ENCODE assay signal across 15 cellular contexts in the genomic region with DNA sequence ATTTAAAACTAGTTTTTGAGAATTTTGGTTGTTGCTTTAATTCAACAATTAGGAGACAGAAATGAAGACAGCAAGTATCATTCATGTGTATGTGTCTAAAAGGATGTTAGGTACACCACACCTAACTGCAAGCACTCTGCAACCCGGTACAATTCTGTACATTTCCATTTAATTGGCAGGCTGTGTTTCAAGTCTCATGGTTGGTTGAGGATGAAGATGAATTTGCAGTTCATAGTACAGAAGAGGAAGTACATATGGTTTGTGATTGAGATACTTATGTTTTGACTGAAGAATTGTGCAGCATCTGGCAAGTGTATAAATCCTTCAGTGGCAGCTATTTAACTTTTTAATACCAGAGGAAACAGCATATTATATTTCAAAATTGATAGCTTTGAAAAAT.
DNase-seq lines count a peak whose midpoint lies in the region; ATAC-seq and TF ChIP-seq lines count a peak whose summit lies in the region.
"Had no signal": no experiment of that assay in that cellular context is flagged by ENCODE, and none has a peak within 500 bp of the region (broad histone marks: within the 10 kb centered on the region; RNA-seq: fewer than 3 reads in every experiment).

No MANE protein-coding gene starts in this region.

- peak overlapping the region; percentile 60 for H3K27ac Mint-ChIP-seq in glutamatergic neuron (ENCODE audit: unreplicated experiment)
- H3K27ac Mint-ChIP-seq in natural killer cell treated with Interleukin-12 subunit alpha and Interleukin-12 subunit beta and Interleukin-15 and Interleukin-18, amount 100 ng/mL, for 72 hours, result no peak overlapping the region
- H3K27ac Mint-ChIP-seq in stimulated activated naive CD8-positive, alpha-beta T cell treated with anti-CD3 and anti-CD28 coated beads, Interleukin-15, amount 100 ng/mL, for 72 hours, result no peak overlapping the region

- TF ChIP-seq POLR2A in GM18505 (IDR thresholded peaks at IDR 0.05; ENCODE audit: borderline replicate concordance, extremely low read depth, insufficient read depth, insufficient read length), result no peak

- no peak overlapping the region for H3K4me3 Mint-ChIP-seq in glutamatergic neuron (ENCODE audit: unreplicated experiment)
- H3K4me3 Mint-ChIP-seq in natural killer cell treated with Interleukin-12 subunit alpha and Interleukin-12 subunit beta and Interleukin-15 and Interleukin-18, amount 100 ng/mL, for 72 hours, result no peak overlapping the region
- no peak overlapping the region for H3K4me3 Mint-ChIP-seq in stimulated activated naive CD8-positive, alpha-beta T cell treated with anti-CD3 and anti-CD28 coated beads, Interleukin-15, amount 100 ng/mL, for 72 hours

- TF ChIP-seq CTCF in glutamatergic neuron (IDR thresholded peaks at IDR 0.05; ENCODE audit: partially characterized antibody, unreplicated experiment), result no peak

- peak; percentile 64 for ATAC-seq in GM18505 (IDR thresholded peaks at IDR 0.05; ENCODE audit: unreplicated experiment)
- ATAC-seq in GM21576 (IDR thresholded peaks at IDR 0.05; ENCODE audit: unreplicated experiment), result peak; percentile 64
- ATAC-seq in GM21526 (IDR thresholded peaks at IDR 0.05; ENCODE audit: low FRiP score, unreplicated experiment), result no peak
- no peak for ATAC-seq in natural killer cell treated with Interleukin-12 subunit alpha and Interleukin-12 subunit beta and Interleukin-15 and Interleukin-18, amount 100 ng/mL, for 72 hours
- no peak for ATAC-seq in stimulated activated naive CD8-positive, alpha-beta T cell treated with anti-CD3 and anti-CD28 coated beads, Interleukin-15, amount 100 ng/mL, for 72 hours

- H3K36me3 Mint-ChIP-seq in glutamatergic neuron (ENCODE audit: unreplicated experiment), result no peaks in the 10 kb centered on the region
- H3K36me3 Mint-ChIP-seq in natural killer cell treated with Interleukin-12 subunit alpha and Interleukin-12 subunit beta and Interleukin-15 and Interleukin-18, amount 100 ng/mL, for 72 hours, result no peaks in the 10 kb centered on the region

- H3K4me1 Mint-ChIP-seq in glutamatergic neuron (ENCODE audit: low read depth, unreplicated experiment), result peaks cover 63% of the 10 kb centered on the region
- H3K4me1 Mint-ChIP-seq in natural killer cell treated with Interleukin-12 subunit alpha and Interleukin-12 subunit beta and Interleukin-15 and Interleukin-18, amount 100 ng/mL, for 72 hours (ENCODE audit: low read depth in 2 of 2), result no peaks in the 10 kb centered on the region
- no peaks in the 10 kb centered on the region for H3K4me1 Mint-ChIP-seq in stimulated activated naive CD8-positive, alpha-beta T cell treated with anti-CD3 and anti-CD28 coated beads, Interleukin-15, amount 100 ng/mL, for 72 hours

- peaks cover 7% of the 10 kb centered on the region for H3K27me3 Mint-ChIP-seq in glutamatergic neuron (ENCODE audit: unreplicated experiment)
- no peaks in the 10 kb centered on the region for H3K27me3 Mint-ChIP-seq in natural killer cell treated with Interleukin-12 subunit alpha and Interleukin-12 subunit beta and Interleukin-15 and Interleukin-18, amount 100 ng/mL, for 72 hours
- no peaks in the 10 kb centered on the region for H3K27me3 Mint-ChIP-seq in stimulated activated naive CD8-positive, alpha-beta T cell treated with anti-CD3 and anti-CD28 coated beads, Interleukin-15, amount 100 ng/mL, for 72 hours

- peaks cover 8% of the 10 kb centered on the region for H3K9me3 Mint-ChIP-seq in glutamatergic neuron (ENCODE audit: unreplicated experiment)
- no peaks in the 10 kb centered on the region for H3K9me3 Mint-ChIP-seq in natural killer cell treated with Interleukin-12 subunit alpha and Interleukin-12 subunit beta and Interleukin-15 and Interleukin-18, amount 100 ng/mL, for 72 hours
- no peaks in the 10 kb centered on the region for H3K9me3 Mint-ChIP-seq in stimulated activated naive CD8-positive, alpha-beta T cell treated with anti-CD3 and anti-CD28 coated beads, Interleukin-15, amount 100 ng/mL, for 72 hours

- DNase-seq in NCI-H446 treated with DMSO at 0.1 percent for 48 hours (lab: John Stamatoyannopoulos, UW) (peak; percentile 79), glutamatergic neuron (no peak)
- no peak for DNase-seq in stimulated activated CD4-positive, alpha-beta T cell treated with anti-CD3 and anti-CD28 coated beads, Interleukin-2, amount 100 ng/mL, for 24 hours
- DNase-seq in natural killer cell treated with Interleukin-12 subunit alpha and Interleukin-12 subunit beta and Interleukin-15 and Interleukin-18, amount 100 ng/mL, for 72 hours (ENCODE audit: low spot score), result no peak
- DNase-seq in stimulated activated naive CD8-positive, alpha-beta T cell treated with anti-CD3 and anti-CD28 coated beads, Interleukin-15, amount 100 ng/mL, for 72 hours, result no peak
- DNase-seq: activated CD4-positive, alpha-beta T cell treated with anti-CD3 and anti-CD28 coated beads, Interleukin-2, amount 50 U/mL, for 4 hours; activated naive CD4-positive, alpha-beta T cell treated with anti-CD3 and anti-CD28 coated beads, Interleukin-2, amount 50 U/mL, for 16 hours; GM23248; islet precursor cell; NCI-H1092 treated with DMSO at 0.1 percent for 48 hours; OCI-M1; SHP77 had no signal

Comparison
In these comparisons a context has a peak if more than half of its experiments do, and no peak if none do; other contexts are left out.
1. ATAC-seq: peak in GM18505 (single experiment) and GM21576 (single experiment); none in GM21526 (single experiment), natural killer cell treated with Interleukin-12 subunit alpha and Interleukin-12 subunit beta and Interleukin-15 and Interleukin-18, amount 100 ng/mL, for 72 hours (0 of 2) and stimulated activated naive CD8-positive, alpha-beta T cell treated with anti-CD3 and anti-CD28 coated beads, Interleukin-15, amount 100 ng/mL, for 72 hours (single experiment).